Comparison of ENCODE assay signal across 7 cellular contexts in genomic region chr12:57127710-57128518, GRCh38. TPM values are rescaled to one million over a fixed set of nuclear protein-coding genes. Genes with fewer than 3 reads are reported as not detected.
DNase-seq lines count a peak whose midpoint lies in the region; ATAC-seq and TF ChIP-seq lines count a peak whose summit lies in the region.

Gene LRP1 (plus strand): TSS chr12:57128483. CDS start chr12:57128965, 482 bp downstream.

- ATAC-seq in GM18870 (IDR thresholded peaks at IDR 0.05; ENCODE audit: unreplicated experiment), result no peak

- H3K4me3 ChIP-seq in spleen, result peak within 1 kb of the TSS; percentile 67 to 89 (median 75)

- peak within 1 kb of the TSS; percentile 74 to 90 (median 87) for H3K27ac ChIP-seq in spleen

- H3K4me1 ChIP-seq in spleen, result peaks cover 12 to 73% (median 46%) of the 10 kb centered on the region in 6 donors

- peaks cover 0 to 46% (median 14%) of the 10 kb centered on the region in 7 donors for H3K27me3 ChIP-seq in spleen (replicated peaks in 1 of 7)

- 0 to 1% (median 0%) methylated on average over 42 to 57 of the region's 57 CpGs for WGBS in spleen, 5 donors

- DNase-seq in GM19238 (ENCODE audit: insufficient read length, low spot score) (peak; percentile 53), NCI-H2107 treated with DMSO at 0.1 percent for 48 hours (lab: John Stamatoyannopoulos, UW; ENCODE audit: unreplicated experiment) (peak; percentile 69), cerebellar cortex (ENCODE audit: low spot score) (peak; percentile 93), islet precursor cell (peak; percentile 96), spleen (peak; percentile 90)
- peak; percentile 54 to 66 for DNase-seq in activated CD4-positive, alpha-beta T cell treated with anti-CD3 and anti-CD28 coated beads for 24 hours (ENCODE audit: low read depth in 2 of 2)

- TF ChIP-seq POLR2A in spleen (IDR thresholded peaks at IDR 0.05), result no peak

- no peaks in the 10 kb centered on the region for H3K36me3 ChIP-seq in spleen

- H3K9me3 ChIP-seq in spleen, result no peaks in the 10 kb centered on the region

- intact Hi-C loops in spleen (cut with DNase I; ENCODE audit: low total_unique reads), result no loop called here

- no peak for TF ChIP-seq CTCF in spleen (IDR thresholded peaks at IDR 0.05 in 8 of 11, conservative IDR thresholded peaks at IDR 0.05 in 3 of 11)

RNA-seq across cellular contexts. Expression of gene LRP1, which starts in this region (rescaled TPM):
- 100 to 1,000 TPM; 103 to 216 (median 181) TPM for total RNA-seq in spleen
- polyA plus RNA-seq in spleen, result 10 to 100 TPM in 2 of 3 donors, 1 to 10 TPM in 1; 8.9 to 24.0 (median 13.0) TPM
